Comparison of ENCODE assay signal across 7 cellular contexts in the genomic region with DNA sequence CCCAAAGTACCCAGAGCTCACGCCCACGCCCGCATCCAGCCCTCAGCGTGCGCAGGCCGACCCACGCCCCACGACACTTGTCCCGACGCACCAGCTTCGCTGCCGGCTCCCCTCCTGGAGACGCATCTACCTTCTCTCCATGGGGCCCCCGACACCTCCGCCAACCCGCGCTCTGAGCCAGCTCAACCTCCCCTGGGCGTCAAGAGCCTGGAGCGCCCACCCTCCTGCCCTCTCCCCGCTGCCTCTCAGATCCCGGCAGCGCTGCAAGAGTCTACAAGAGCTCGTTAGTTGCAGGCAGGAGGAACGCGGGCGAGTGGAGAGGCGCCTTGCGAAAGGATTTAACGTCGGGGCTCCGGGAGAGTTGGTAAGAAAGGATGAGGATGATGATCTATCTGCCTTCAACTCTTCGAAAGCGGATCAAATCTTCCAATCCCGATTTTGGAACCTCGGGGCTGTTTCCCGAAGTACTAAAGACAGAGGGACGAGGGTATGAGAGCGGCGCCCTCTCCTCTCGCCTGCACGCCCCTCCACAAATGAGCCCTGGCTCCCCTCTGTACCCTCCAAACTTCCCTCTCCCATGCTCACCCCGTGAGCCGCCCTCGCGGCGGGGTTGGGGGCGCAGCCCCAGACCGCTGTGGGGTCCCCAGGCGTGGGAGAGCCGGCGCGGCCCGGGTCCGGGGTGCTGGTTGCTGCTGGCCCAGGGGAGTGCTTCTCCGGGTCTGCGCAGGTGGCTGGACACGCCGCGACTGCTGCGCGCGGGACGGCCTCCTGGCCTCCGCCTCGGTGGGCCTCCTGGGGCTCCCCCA. TPM values are rescaled to one million over a fixed set of nuclear protein-coding genes. Genes with fewer than 3 reads are reported as not detected.
DNase-seq lines count a peak whose midpoint lies in the region; ATAC-seq lines count a peak whose summit lies in the region.

No MANE protein-coding gene starts in this region.

- DNase-seq in astrocyte of the hippocampus (ENCODE audit: low read depth, low spot score) = peak; percentile 66
- DNase-seq in immature natural killer cell = no peak
- DNase-seq in midbrain (lab: John Stamatoyannopoulos, UW) = no peak
- no peak for DNase-seq in DMS 273 (lab: John Stamatoyannopoulos, UW; ENCODE audit: unreplicated experiment)

- no peak overlapping the region for H3K27ac ChIP-seq in HUES48 (ENCODE audit: low read depth, low read length)
- H3K27ac ChIP-seq in skin epidermis = peak overlapping the region in 20 of 21 experiments; percentile 9 to 91 (median 74)

- ATAC-seq in GM19452 (IDR thresholded peaks at IDR 0.05; ENCODE audit: unreplicated experiment) = no peak

- no peaks in the 10 kb centered on the region for H3K9me3 ChIP-seq in HUES48 (ENCODE audit: control insufficient read depth, insufficient read depth, low read length)

- H3K27me3 ChIP-seq in HUES48 (ENCODE audit: control insufficient read depth, insufficient read depth, low read length) = peaks cover 35% of the 10 kb centered on the region

- H3K4me1 Mint-ChIP-seq in immature natural killer cell = peaks cover 46 to 47% of the 10 kb centered on the region in 2 donors

- peak overlapping the region; percentile 56 to 81 (median 77) for H3K4me3 Mint-ChIP-seq in immature natural killer cell

- H3K27ac Mint-ChIP-seq in immature natural killer cell = no peak overlapping the region

- H3K36me3 Mint-ChIP-seq in immature natural killer cell = peaks cover 0 to 3% (median 0%) of the 10 kb centered on the region in 3 donors

- H3K36me3 ChIP-seq in HUES48 (ENCODE audit: control insufficient read depth, insufficient read depth, low read length) = no peaks in the 10 kb centered on the region

- H3K4me3 ChIP-seq in HUES48 (ENCODE audit: low read depth, low read length) (peak overlapping the region; percentile 71), skin epidermis (peak overlapping the region; percentile 45 to 69 (median 61))

- no peaks in the 10 kb centered on the region for H3K9me3 Mint-ChIP-seq in immature natural killer cell

- H3K27me3 Mint-ChIP-seq in immature natural killer cell (ENCODE audit: low read depth in 3 of 3) = peaks cover 0 to 10% (median 6%) of the 10 kb centered on the region in 3 donors

- no peaks in the 10 kb centered on the region for H3K4me1 ChIP-seq in HUES48 (ENCODE audit: control insufficient read depth, insufficient read depth, low read length)

- H3K9ac ChIP-seq in HUES48 (ENCODE audit: low read depth, low read length) = no peak overlapping the region

RNA-seq across cellular contexts. Expression of a gene that starts 1.0 kb away (rescaled TPM):
- polyA plus RNA-seq in immature natural killer cell = under 1 TPM; 0.29 to 0.66 (median 0.30) TPM
